ENCODE assay signal across 22 cellular contexts in the genomic region with DNA sequence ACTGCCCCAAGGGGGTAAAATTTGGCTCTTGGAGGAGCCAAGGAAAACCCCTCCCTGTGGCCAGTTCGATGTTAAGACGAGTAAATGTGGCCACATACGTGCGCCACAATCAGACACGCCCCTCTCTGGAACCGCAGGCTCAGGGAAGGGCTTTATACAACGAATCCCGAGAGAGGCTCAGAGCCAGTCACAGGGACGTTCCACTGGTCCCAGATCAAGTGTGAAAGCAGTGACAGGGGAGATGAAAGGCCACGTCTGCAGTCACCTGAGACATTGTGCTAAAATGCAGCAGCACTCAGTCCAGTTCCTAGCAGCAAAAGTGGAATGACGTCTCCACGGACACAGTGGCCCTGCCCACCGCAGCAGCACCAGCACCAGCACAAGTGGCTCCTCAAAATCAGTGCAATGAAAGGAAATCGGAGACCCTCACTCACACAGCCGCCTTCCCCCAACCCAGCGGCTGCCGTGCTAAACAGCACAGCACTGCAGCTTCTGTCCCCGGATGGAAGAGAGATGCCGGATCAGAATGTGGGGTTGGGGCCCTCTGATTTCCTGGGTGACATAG.
"Had no signal": no experiment of that assay in that cellular context is flagged by ENCODE, and none has a peak within 500 bp of the region (broad histone marks: within the 10 kb centered on the region; RNA-seq: fewer than 3 reads in every experiment).

No MANE protein-coding gene starts in this region.

- H3K27me3 Mint-ChIP-seq: activated CD4-positive, alpha-beta T cell treated with anti-CD3 and anti-CD28 coated beads, Interleukin-2, amount 10 ng/mL, durations not matched to agents 24 days and 14 days; activated naive CD8-positive, alpha-beta T cell treated with anti-CD3 and anti-CD28 coated beads, Interleukin-2, amount 10 ng/mL, durations not matched to agents 7 days and 5 days; activated T-cell treated with anti-CD3 and anti-CD28 coated beads, Interleukin-2, amount 50 U/mL, for 24 hours had no signal

- ATAC-seq: activated CD8-positive, alpha-beta T cell treated with anti-CD3 and anti-CD28 coated beads, Interleukin-2, amount 10 ng/mL, durations not matched to agents 7 days and 5 days; body of pancreas; esophagus mucosa; gastroesophageal sphincter; left colon; stimulated activated effector memory CD8-positive, alpha-beta T cell treated with anti-CD3 and anti-CD28 coated beads, Interleukin-12 subunit alpha, Interleukin-12 subunit beta, amount 100 ng/mL, for 72 hours had no signal

- H3K27ac Mint-ChIP-seq: activated CD4-positive, alpha-beta T cell treated with anti-CD3 and anti-CD28 coated beads, Interleukin-2, amount 10 ng/mL, durations not matched to agents 24 days and 14 days; activated CD8-positive, alpha-beta T cell treated with anti-CD3 and anti-CD28 coated beads, Interleukin-2, amount 10 ng/mL, durations not matched to agents 7 days and 5 days; activated naive CD8-positive, alpha-beta T cell treated with anti-CD3 and anti-CD28 coated beads, Interleukin-2, amount 10 ng/mL, durations not matched to agents 7 days and 5 days; activated T-cell treated with anti-CD3 and anti-CD28 coated beads, Interleukin-2, amount 50 U/mL, for 24 hours; activated T-helper 2 cell treated with anti-CD3 and anti-CD28 coated beads, Interferon-gamma antibody, Interleukin-2, Interleukin-4, amounts not matched to agents 10 μg/mL and 5 μg/mL and 100 μg/mL, durations not matched to agents 14 hours and 24 hours and 36 hours; stimulated activated effector memory CD8-positive, alpha-beta T cell treated with anti-CD3 and anti-CD28 coated beads, Interleukin-12 subunit alpha, Interleukin-12 subunit beta, amount 100 ng/mL, for 72 hours; T-helper 1 cell treated with Interleukin-12 subunit alpha and Interleukin-12 subunit beta and Interleukin-4 antibody, amounts not matched to agents 30 μg/mL and 1 μg/mL, for 36 hours had no signal

- H3K4me1 Mint-ChIP-seq: activated CD4-positive, alpha-beta T cell treated with anti-CD3 and anti-CD28 coated beads, Interleukin-2, amount 10 ng/mL, durations not matched to agents 24 days and 14 days; activated naive CD8-positive, alpha-beta T cell treated with anti-CD3 and anti-CD28 coated beads, Interleukin-2, amount 10 ng/mL, durations not matched to agents 7 days and 5 days; neural crest cell had no signal

- H3K4me3 Mint-ChIP-seq: activated CD4-positive, alpha-beta T cell treated with anti-CD3 and anti-CD28 coated beads, Interleukin-2, amount 10 ng/mL, durations not matched to agents 24 days and 14 days; activated CD8-positive, alpha-beta T cell treated with anti-CD3 and anti-CD28 coated beads, Interleukin-2, amount 10 ng/mL, durations not matched to agents 7 days and 5 days; activated naive CD8-positive, alpha-beta T cell treated with anti-CD3 and anti-CD28 coated beads, Interleukin-2, amount 10 ng/mL, durations not matched to agents 7 days and 5 days; activated T-cell treated with anti-CD3 and anti-CD28 coated beads, Interleukin-2, amount 50 U/mL, for 24 hours; neural crest cell; stimulated activated effector memory CD8-positive, alpha-beta T cell treated with anti-CD3 and anti-CD28 coated beads, Interleukin-12 subunit alpha, Interleukin-12 subunit beta, amount 100 ng/mL, for 72 hours; T-helper 1 cell treated with Interleukin-12 subunit alpha and Interleukin-12 subunit beta and Interleukin-4 antibody, amounts not matched to agents 30 μg/mL and 1 μg/mL, for 36 hours had no signal

- H3K9me3 Mint-ChIP-seq: activated CD4-positive, alpha-beta T cell treated with anti-CD3 and anti-CD28 coated beads, Interleukin-2, amount 10 ng/mL, durations not matched to agents 24 days and 14 days; activated naive CD8-positive, alpha-beta T cell treated with anti-CD3 and anti-CD28 coated beads, Interleukin-2, amount 10 ng/mL, durations not matched to agents 7 days and 5 days; activated T-cell treated with anti-CD3 and anti-CD28 coated beads, Interleukin-2, amount 50 U/mL, for 24 hours; activated T-helper 2 cell treated with anti-CD3 and anti-CD28 coated beads, Interferon-gamma antibody, Interleukin-2, Interleukin-4, amounts not matched to agents 10 μg/mL and 5 μg/mL and 100 μg/mL, durations not matched to agents 14 hours and 24 hours and 36 hours; neural crest cell; stimulated activated effector memory CD8-positive, alpha-beta T cell treated with anti-CD3 and anti-CD28 coated beads, Interleukin-12 subunit alpha, Interleukin-12 subunit beta, amount 100 ng/mL, for 72 hours; T-helper 1 cell treated with Interleukin-12 subunit alpha and Interleukin-12 subunit beta and Interleukin-4 antibody, amounts not matched to agents 30 μg/mL and 1 μg/mL, for 36 hours had no signal

- DNase-seq: activated CD4-positive, alpha-beta T cell treated with anti-CD3 and anti-CD28 coated beads, Interleukin-2, amount 10 ng/mL, durations not matched to agents 24 days and 14 days; activated CD8-positive, alpha-beta T cell treated with anti-CD3 and anti-CD28 coated beads, Interleukin-2, amount 10 ng/mL, durations not matched to agents 7 days and 5 days; activated naive CD4-positive, alpha-beta T cell treated with Interleukin-2 at 50 U/mL for 16 hours; activated naive CD8-positive, alpha-beta T cell treated with anti-CD3 and anti-CD28 coated beads, Interleukin-2, amount 10 ng/mL, durations not matched to agents 7 days and 5 days; activated T-cell treated with anti-CD3 and anti-CD28 coated beads, Interleukin-2, amount 50 U/mL, for 24 hours; amygdala; body of pancreas; central memory CD4-positive, alpha-beta T cell; effector CD4-positive, alpha-beta T cell; left colon; mammary epithelial cell; midbrain; sigmoid colon; stimulated activated CD4-positive, alpha-beta T cell treated with anti-CD3 and anti-CD28 coated beads, Interleukin-4, amount 100 ng/mL, for 24 hours; stomach; trophoblast cell had no signal

- H3K36me3 Mint-ChIP-seq: activated naive CD8-positive, alpha-beta T cell treated with anti-CD3 and anti-CD28 coated beads, Interleukin-2, amount 10 ng/mL, durations not matched to agents 7 days and 5 days had no signal
